In genomic region chr2:128624956-128625355, GRCh38 we compare ENCODE assay signal across 1 cellular context.
TF ChIP-seq lines count a peak whose summit lies in the region.

No MANE protein-coding gene starts in this region.

TF ChIP-seq in IMR-90, 13 proteins besides CTCF, POLR2A, EP300 and RAD21 (continued from another document):
- no peak for TF ChIP-seq NFE2L2 (IDR thresholded peaks at IDR 0.05; ENCODE audit: low read depth, low read length)
- no peak for TF ChIP-seq RFX5 (IDR thresholded peaks at IDR 0.05; ENCODE audit: low read depth, low read length)
- TF ChIP-seq BHLHE40 (IDR thresholded peaks at IDR 0.05; ENCODE audit: low read depth, low read length): no peak
- no peak for TF ChIP-seq FOS (IDR thresholded peaks at IDR 0.05; ENCODE audit: low read depth, low read length)
- no peak for TF ChIP-seq CHD1 (IDR thresholded peaks at IDR 0.05; ENCODE audit: low read depth, low read length)
- no peak for TF ChIP-seq RCOR1 (IDR thresholded peaks at IDR 0.05; ENCODE audit: insufficient replicate concordance, low read length)
- TF ChIP-seq USF2 (IDR thresholded peaks at IDR 0.05; ENCODE audit: low read depth, low read length): no peak
- TF ChIP-seq SMC3 (IDR thresholded peaks at IDR 0.05; ENCODE audit: low read depth, low read length): no peak
- no peak for TF ChIP-seq MAZ (IDR thresholded peaks at IDR 0.05; ENCODE audit: borderline replicate concordance, low read depth, low read length)
- TF ChIP-seq MXI1 (IDR thresholded peaks at IDR 0.05; ENCODE audit: borderline replicate concordance, low read depth, low read length): no peak
